Comparison of ENCODE assay signal across 1 cellular context in genomic region chr3:185457376-185457775, GRCh38.
TF ChIP-seq lines count a peak whose summit lies in the region.

No MANE protein-coding gene starts in this region.

TF ChIP-seq in GM12878, 131 proteins besides CTCF, POLR2A, EP300 and RAD21 (continued from another document):
- no peak for TF ChIP-seq ZBTB33 (IDR thresholded peaks at IDR 0.05)
- TF ChIP-seq HDAC6 (IDR thresholded peaks at IDR 0.05; ENCODE audit: unreplicated experiment), result no peak
- TF ChIP-seq MXI1 (IDR thresholded peaks at IDR 0.05; ENCODE audit: low read depth, low read length), result no peak
- no peak for TF ChIP-seq ZBED1 (IDR thresholded peaks at IDR 0.05; ENCODE audit: borderline replicate concordance)
- no peak for TF ChIP-seq KDM1A (IDR thresholded peaks at IDR 0.05; ENCODE audit: borderline replicate concordance)
- no peak for TF ChIP-seq SMC3 (IDR thresholded peaks at IDR 0.05; ENCODE audit: borderline replicate concordance, low read length)
- no peak for TF ChIP-seq NFYA (IDR thresholded peaks at IDR 0.05; ENCODE audit: borderline replicate concordance, low read depth, low read length)
- TF ChIP-seq PRDM15 (CRISPR knock-in tag; IDR thresholded peaks at IDR 0.05), result no peak
TF ChIP-seq in GM12878: peak in this region for 0.
